In the genomic region with DNA sequence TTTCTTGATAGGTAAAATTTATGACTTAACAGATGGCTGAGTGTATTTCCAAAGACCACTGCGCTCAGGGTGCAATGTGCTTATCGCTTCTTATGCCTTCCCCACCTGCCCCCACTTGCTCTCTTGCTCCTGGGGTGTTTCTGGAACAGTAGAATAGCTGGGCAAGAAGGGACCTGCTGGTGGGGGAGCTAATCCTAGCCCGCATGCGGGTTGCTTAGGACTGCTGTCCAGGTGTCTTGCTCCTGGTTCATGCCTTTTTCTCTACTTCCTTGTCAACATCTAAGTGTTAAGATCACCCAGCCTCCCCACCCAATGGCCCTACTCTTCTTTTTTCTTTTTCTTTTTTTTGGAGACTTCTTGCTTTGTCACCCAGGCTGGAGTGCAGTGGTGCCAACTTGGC, we compare ENCODE assay signal across 14 cellular contexts.
DNase-seq lines count a peak whose midpoint lies in the region; ATAC-seq and TF ChIP-seq lines count a peak whose summit lies in the region.
"Had no signal": no experiment of that assay in that cellular context is flagged by ENCODE, and none has a peak within 500 bp of the region (broad histone marks: within the 10 kb centered on the region; RNA-seq: fewer than 3 reads in every experiment).

No MANE protein-coding gene starts in this region.

- no peak for TF ChIP-seq CTCF in nephron progenitor cell (IDR thresholded peaks at IDR 0.05)

- H3K4me1 Mint-ChIP-seq in activated T-helper 1 cell treated with anti-CD3 and anti-CD28 coated beads, Interleukin-12 subunit alpha, Interleukin-12 subunit beta, Interleukin-2, Interleukin-4 antibody, amounts not matched to agents 30 ng/mL and 10 ng/mL and 1 ng/mL, durations not matched to agents 14 hours and 24 hours and 36 hours (ENCODE audit: low read depth) = peaks cover 11% of the 10 kb centered on the region
- H3K4me1 Mint-ChIP-seq in nephron progenitor cell = peaks cover 51% of the 10 kb centered on the region
- no peaks in the 10 kb centered on the region for H3K4me1 Mint-ChIP-seq in activated CD4-positive, alpha-beta memory T cell treated with anti-CD3 and anti-CD28 coated beads, Interleukin-2, amount 10 ng/mL, durations not matched to agents 7 days and 5 days
- H3K4me1 Mint-ChIP-seq in natural killer cell treated with Interleukin-12 subunit alpha and Interleukin-12 subunit beta and Interleukin-15 and Interleukin-18, amount 100 ng/mL, for 72 hours (ENCODE audit: low read depth in 2 of 2) = peaks cover 3 to 20% of the 10 kb centered on the region in 2 donors

- ATAC-seq in natural killer cell treated with Interleukin-12 subunit alpha and Interleukin-12 subunit beta and Interleukin-15 and Interleukin-18, amount 100 ng/mL, for 72 hours = no peak
- ATAC-seq: A549 had no signal

- peaks cover 56% of the 10 kb centered on the region for H3K36me3 Mint-ChIP-seq in activated T-helper 1 cell treated with anti-CD3 and anti-CD28 coated beads, Interleukin-12 subunit alpha, Interleukin-12 subunit beta, Interleukin-2, Interleukin-4 antibody, amounts not matched to agents 30 ng/mL and 10 ng/mL and 1 ng/mL, durations not matched to agents 14 hours and 24 hours and 36 hours (ENCODE audit: low read depth)
- H3K36me3 Mint-ChIP-seq in nephron progenitor cell (ENCODE audit: low read depth) = peaks cover 94% of the 10 kb centered on the region
- H3K36me3 Mint-ChIP-seq in activated CD4-positive, alpha-beta memory T cell treated with anti-CD3 and anti-CD28 coated beads, Interleukin-2, amount 10 ng/mL, durations not matched to agents 7 days and 5 days (ENCODE audit: low read depth) = peaks cover 64% of the 10 kb centered on the region
- peaks cover 47% of the 10 kb centered on the region for H3K36me3 Mint-ChIP-seq in natural killer cell treated with Interleukin-12 subunit alpha and Interleukin-12 subunit beta and Interleukin-15 and Interleukin-18, amount 100 ng/mL, for 72 hours

- DNase-seq in DMS 273 (lab: John Stamatoyannopoulos, UW; ENCODE audit: unreplicated experiment) (peak; percentile 17), DMS 273 treated with DMSO at 0.1 percent for 48 hours (lab: John Stamatoyannopoulos, UW) (no peak), nephron progenitor cell (no peak)
- no peak for DNase-seq in activated T-helper 1 cell treated with anti-CD3 and anti-CD28 coated beads, Interleukin-12 subunit alpha, Interleukin-12 subunit beta, Interleukin-2, Interleukin-4 antibody, amounts not matched to agents 30 ng/mL and 10 ng/mL and 1 ng/mL, durations not matched to agents 14 hours and 24 hours and 36 hours (ENCODE audit: low spot score)
- no peak for DNase-seq in activated CD4-positive, alpha-beta memory T cell treated with anti-CD3 and anti-CD28 coated beads, Interleukin-2, amount 10 ng/mL, durations not matched to agents 7 days and 5 days
- no peak for DNase-seq in natural killer cell treated with Interleukin-12 subunit alpha and Interleukin-12 subunit beta and Interleukin-15 and Interleukin-18, amount 100 ng/mL, for 72 hours (ENCODE audit: low spot score)
- DNase-seq in NK-92 treated with Interleukin-12 subunit alpha and Interleukin-12 subunit beta, amount 100 ng/mL, for 24 hours (lab: John Stamatoyannopoulos, UW) = no peak
- DNase-seq: AML-193; CD4-positive, alpha-beta T cell; DMS53; GM23248; HCEC 1CT; IMR-90 had no signal

- POLR2A ChIA-PET in activated CD4-positive, alpha-beta memory T cell treated with anti-CD3 and anti-CD28 coated beads, Interleukin-2, amount 10 ng/mL, durations not matched to agents 7 days and 5 days (lab: Charles Lee) = no interaction called here

- H3K27me3 Mint-ChIP-seq in activated T-helper 1 cell treated with anti-CD3 and anti-CD28 coated beads, Interleukin-12 subunit alpha, Interleukin-12 subunit beta, Interleukin-2, Interleukin-4 antibody, amounts not matched to agents 30 ng/mL and 10 ng/mL and 1 ng/mL, durations not matched to agents 14 hours and 24 hours and 36 hours (ENCODE audit: insufficient read depth) = no peaks in the 10 kb centered on the region
- peaks cover 9% of the 10 kb centered on the region for H3K27me3 Mint-ChIP-seq in nephron progenitor cell (ENCODE audit: low read depth, poor library complexity)
- H3K27me3 Mint-ChIP-seq in activated CD4-positive, alpha-beta memory T cell treated with anti-CD3 and anti-CD28 coated beads, Interleukin-2, amount 10 ng/mL, durations not matched to agents 7 days and 5 days = no peaks in the 10 kb centered on the region
- no peaks in the 10 kb centered on the region for H3K27me3 Mint-ChIP-seq in natural killer cell treated with Interleukin-12 subunit alpha and Interleukin-12 subunit beta and Interleukin-15 and Interleukin-18, amount 100 ng/mL, for 72 hours
- H3K27me3 Mint-ChIP-seq: CD4-positive, alpha-beta T cell had no signal

- peak overlapping the region; percentile 7 for H3K27ac Mint-ChIP-seq in activated T-helper 1 cell treated with anti-CD3 and anti-CD28 coated beads, Interleukin-12 subunit alpha, Interleukin-12 subunit beta, Interleukin-2, Interleukin-4 antibody, amounts not matched to agents 30 ng/mL and 10 ng/mL and 1 ng/mL, durations not matched to agents 14 hours and 24 hours and 36 hours
- H3K27ac Mint-ChIP-seq in nephron progenitor cell = peak overlapping the region; percentile 98
- no peak overlapping the region for H3K27ac Mint-ChIP-seq in activated CD4-positive, alpha-beta memory T cell treated with anti-CD3 and anti-CD28 coated beads, Interleukin-2, amount 10 ng/mL, durations not matched to agents 7 days and 5 days
- no peak overlapping the region for H3K27ac Mint-ChIP-seq in natural killer cell treated with Interleukin-12 subunit alpha and Interleukin-12 subunit beta and Interleukin-15 and Interleukin-18, amount 100 ng/mL, for 72 hours
- H3K27ac Mint-ChIP-seq: CD4-positive, alpha-beta T cell had no signal

- intact Hi-C loops in activated T-helper 1 cell treated with anti-CD3 and anti-CD28 coated beads, Interleukin-12 subunit alpha, Interleukin-12 subunit beta, Interleukin-2, Interleukin-4 antibody, amounts not matched to agents 30 ng/mL and 10 ng/mL and 1 ng/mL, durations not matched to agents 14 hours and 24 hours and 36 hours (cut with micrococcal nuclease) = no loop called here

- H3K9me3 Mint-ChIP-seq in activated T-helper 1 cell treated with anti-CD3 and anti-CD28 coated beads, Interleukin-12 subunit alpha, Interleukin-12 subunit beta, Interleukin-2, Interleukin-4 antibody, amounts not matched to agents 30 ng/mL and 10 ng/mL and 1 ng/mL, durations not matched to agents 14 hours and 24 hours and 36 hours = peaks cover 42% of the 10 kb centered on the region
- peaks cover 71% of the 10 kb centered on the region for H3K9me3 Mint-ChIP-seq in nephron progenitor cell
- peaks cover 30% of the 10 kb centered on the region for H3K9me3 Mint-ChIP-seq in activated CD4-positive, alpha-beta memory T cell treated with anti-CD3 and anti-CD28 coated beads, Interleukin-2, amount 10 ng/mL, durations not matched to agents 7 days and 5 days
- H3K9me3 Mint-ChIP-seq in natural killer cell treated with Interleukin-12 subunit alpha and Interleukin-12 subunit beta and Interleukin-15 and Interleukin-18, amount 100 ng/mL, for 72 hours = peaks cover 11% of the 10 kb centered on the region

- CTCF ChIA-PET in activated CD4-positive, alpha-beta memory T cell treated with anti-CD3 and anti-CD28 coated beads, Interleukin-2, amount 10 ng/mL, durations not matched to agents 7 days and 5 days (lab: Charles Lee) = no interaction called here

- H3K4me3 Mint-ChIP-seq in activated T-helper 1 cell treated with anti-CD3 and anti-CD28 coated beads, Interleukin-12 subunit alpha, Interleukin-12 subunit beta, Interleukin-2, Interleukin-4 antibody, amounts not matched to agents 30 ng/mL and 10 ng/mL and 1 ng/mL, durations not matched to agents 14 hours and 24 hours and 36 hours = no peak overlapping the region
- no peak overlapping the region for H3K4me3 Mint-ChIP-seq in nephron progenitor cell
- H3K4me3 Mint-ChIP-seq in activated CD4-positive, alpha-beta memory T cell treated with anti-CD3 and anti-CD28 coated beads, Interleukin-2, amount 10 ng/mL, durations not matched to agents 7 days and 5 days = no peak overlapping the region
- no peak overlapping the region for H3K4me3 Mint-ChIP-seq in natural killer cell treated with Interleukin-12 subunit alpha and Interleukin-12 subunit beta and Interleukin-15 and Interleukin-18, amount 100 ng/mL, for 72 hours
- H3K4me3 Mint-ChIP-seq: CD4-positive, alpha-beta T cell had no signal

Comparison
In these comparisons a context has a peak if more than half of its experiments do, and no peak if none do; other contexts are left out.
1. H3K27ac Mint-ChIP-seq: peak in activated T-helper 1 cell treated with anti-CD3 and anti-CD28 coated beads, Interleukin-12 subunit alpha, Interleukin-12 subunit beta, Interleukin-2, Interleukin-4 antibody, amounts not matched to agents 30 ng/mL and 10 ng/mL and 1 ng/mL, durations not matched to agents 14 hours and 24 hours and 36 hours (single experiment) and nephron progenitor cell (single experiment); none in activated CD4-positive, alpha-beta memory T cell treated with anti-CD3 and anti-CD28 coated beads, Interleukin-2, amount 10 ng/mL, durations not matched to agents 7 days and 5 days (single experiment) and natural killer cell treated with Interleukin-12 subunit alpha and Interleukin-12 subunit beta and Interleukin-15 and Interleukin-18, amount 100 ng/mL, for 72 hours (0 of 2).